In the genomic region with DNA sequence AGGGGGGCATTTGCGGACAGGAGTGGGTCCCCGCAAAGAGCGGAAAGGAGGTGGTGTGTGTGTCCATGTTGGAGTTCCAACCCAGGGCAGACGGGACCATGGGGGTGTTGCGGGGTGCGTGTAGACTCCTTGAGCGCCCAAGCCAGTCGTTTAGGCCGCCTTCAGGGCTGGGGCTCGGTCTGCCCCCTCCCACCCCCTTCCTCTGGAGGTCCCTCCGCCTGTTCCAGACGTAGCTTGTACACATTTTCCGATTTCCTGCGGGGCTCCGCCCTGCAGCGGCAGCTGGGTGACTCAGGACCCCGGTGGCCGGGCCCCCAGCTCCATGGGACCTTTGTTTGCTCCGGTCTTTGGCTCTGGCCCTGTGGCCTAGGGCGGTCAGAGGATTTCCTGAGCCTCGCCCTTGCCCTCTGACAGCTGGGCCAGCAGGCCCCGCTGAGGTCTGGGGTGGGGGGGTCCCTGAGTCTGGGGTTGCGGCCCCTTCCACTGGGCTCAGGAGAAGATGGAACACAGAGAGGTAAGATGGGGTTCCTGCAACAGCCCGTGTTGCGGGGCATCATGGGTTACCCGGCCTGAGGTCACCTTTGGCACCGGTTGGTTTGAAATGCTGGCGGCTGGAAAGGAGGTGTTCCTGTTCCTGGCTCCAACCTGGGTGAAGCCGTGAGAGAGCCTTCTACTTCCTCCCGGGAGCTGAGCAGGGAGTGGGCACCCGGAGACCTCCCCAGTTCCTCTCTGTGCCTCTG, we compare ENCODE assay signal across 7 cellular contexts. TPM values are rescaled to one million over a fixed set of nuclear protein-coding genes. Genes with fewer than 3 reads are reported as not detected.
A peak's percentile ranks its signal among the peaks of the same experiment; 100 is the strongest.
DNase-seq lines count a peak whose midpoint lies in the region; ATAC-seq and TF ChIP-seq lines count a peak whose summit lies in the region.
"Had no signal": no experiment of that assay in that cellular context is flagged by ENCODE, and none has a peak within 500 bp of the region (broad histone marks: within the 10 kb centered on the region; RNA-seq: fewer than 3 reads in every experiment).

No MANE protein-coding gene starts in this region.

- no peak for ATAC-seq in HG03439 (IDR thresholded peaks at IDR 0.05; ENCODE audit: unreplicated experiment)

- TF ChIP-seq POLR2A in uterus (IDR thresholded peaks at IDR 0.05) = no peak

- intact Hi-C loops in uterus (cut with DNase I; ENCODE audit: low total_unique reads) = no loop called here

- no peaks in the 10 kb centered on the region for H3K27me3 ChIP-seq in iPS-18a (ENCODE audit: control insufficient read depth, insufficient read depth, low read length)
- no peaks in the 10 kb centered on the region for H3K27me3 ChIP-seq in uterus

- H3K36me3 ChIP-seq in iPS-18a (ENCODE audit: control insufficient read depth, low read depth, low read length) (peaks cover 5% of the 10 kb centered on the region), uterus (no peaks in the 10 kb centered on the region)

- H3K9me3 ChIP-seq in iPS-18a (ENCODE audit: control insufficient read depth, low read depth, low read length) (no peaks in the 10 kb centered on the region), uterus (no peaks in the 10 kb centered on the region)

- H3K27ac ChIP-seq in iPS-18a (ENCODE audit: low read length) (no peak overlapping the region), uterus (peak overlapping the region; percentile 85 to 89)

- DNase-seq in stimulated activated CD4-positive, alpha-beta T cell treated with anti-CD3 and anti-CD28 coated beads, Interleukin-15, amount 100 ng/mL, for 24 hours = peak; percentile 47
- no peak for DNase-seq in stimulated activated CD4-positive, alpha-beta T cell treated with anti-CD3 and anti-CD28 coated beads, Interleukin-12 subunit alpha, Interleukin-12 subunit beta, amount 100 ng/mL, for 4 hours
- peak; percentile 37 to 61 for DNase-seq in uterus
- no peak for DNase-seq in NCI-H2107 (lab: John Stamatoyannopoulos, UW)
- DNase-seq: NCI-H446 treated with DMSO at 0.1 percent for 48 hours had no signal

- no peak overlapping the region for H3K9ac ChIP-seq in iPS-18a (ENCODE audit: low read length)

- TF ChIP-seq CTCF in uterus (IDR thresholded peaks at IDR 0.05) = no peak

- H3K4me3 ChIP-seq in iPS-18a (ENCODE audit: low read length) (peak overlapping the region; percentile 66), uterus (peak overlapping the region; percentile 49 to 73)

- no peaks in the 10 kb centered on the region for H3K4me1 ChIP-seq in iPS-18a (ENCODE audit: control insufficient read depth, low read depth, low read length)
- no peaks in the 10 kb centered on the region for H3K4me1 ChIP-seq in uterus

RNA-seq across cellular contexts. Expression of a gene that starts 1.5 kb away (rescaled TPM):
- total RNA-seq in uterus = 10 to 100 TPM in 1 of 4 donors, 1 to 10 TPM in 3; 2.4 to 19.5 (median 4.5) TPM

RNA-seq across cellular contexts. Expression of a gene that starts 14.8 kb away (rescaled TPM):
- 100 to 1,000 TPM in 3 of 4 donors, 10 to 100 TPM in 1; 79.9 to 481 (median 197) TPM for total RNA-seq in uterus

RNA-seq across cellular contexts. Expression of a gene that starts 20.1 kb away (rescaled TPM):
- total RNA-seq in uterus = 10 to 100 TPM in 1 of 4 donors, 1 to 10 TPM in 2, under 1 TPM in 1; 0.59 to 11.7 (median 6.5) TPM

RNA-seq across cellular contexts. Expression of a gene that starts 47.1 kb away (rescaled TPM):
- total RNA-seq in uterus = 10 to 100 TPM; 21.4 to 44.8 (median 41.1) TPM

Comparison
In these comparisons a context has a peak if more than half of its experiments do, and no peak if none do; other contexts are left out.
1. DNase-seq: peak in stimulated activated CD4-positive, alpha-beta T cell treated with anti-CD3 and anti-CD28 coated beads, Interleukin-15, amount 100 ng/mL, for 24 hours (single experiment) and uterus (2 of 2); none in stimulated activated CD4-positive, alpha-beta T cell treated with anti-CD3 and anti-CD28 coated beads, Interleukin-12 subunit alpha, Interleukin-12 subunit beta, amount 100 ng/mL, for 4 hours (single experiment) and NCI-H2107 (single experiment).